Comparison of ENCODE assay signal across 35 cellular contexts in the genomic region with DNA sequence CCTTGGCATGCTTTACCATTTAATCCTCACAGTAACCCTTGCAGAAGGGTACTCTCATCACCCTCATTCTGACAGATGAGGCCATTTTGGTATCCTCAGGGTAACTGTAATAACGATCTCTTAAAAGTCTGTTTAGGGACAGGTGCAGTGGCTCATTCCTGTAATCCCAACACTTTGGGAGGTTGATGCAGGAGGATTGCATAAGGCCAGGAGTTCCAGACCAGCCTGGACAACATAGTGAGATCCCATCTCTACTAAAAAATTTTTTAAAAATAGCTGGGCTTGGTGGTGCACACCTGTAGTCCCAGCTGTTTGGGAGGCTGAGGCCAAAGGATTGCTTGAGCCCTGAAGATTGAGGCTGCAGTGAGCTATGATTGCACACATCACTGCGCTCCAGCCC. TPM values are rescaled to one million over a fixed set of nuclear protein-coding genes. Genes with fewer than 3 reads are reported as not detected.
"Had no signal": no experiment of that assay in that cellular context is flagged by ENCODE, and none has a peak within 500 bp of the region (broad histone marks: within the 10 kb centered on the region; RNA-seq: fewer than 3 reads in every experiment).

No MANE protein-coding gene starts in this region.

- H3K27me3 Mint-ChIP-seq: activated B cell treated with CpG ODN at 0.5 μM for 24 hours; activated CD4-positive, alpha-beta memory T cell treated with anti-CD3 and anti-CD28 coated beads for 36 hours; activated CD8-positive, alpha-beta memory T cell treated with anti-CD3 and anti-CD28 coated beads, Interleukin-2, amount 10 ng/mL, durations not matched to agents 7 days and 5 days; activated naive CD8-positive, alpha-beta T cell had no signal

- H3K4me3 Mint-ChIP-seq: activated B cell treated with CpG ODN at 0.5 μM for 24 hours; activated CD4-positive, alpha-beta memory T cell treated with anti-CD3 and anti-CD28 coated beads for 36 hours; activated CD8-positive, alpha-beta memory T cell treated with anti-CD3 and anti-CD28 coated beads, Interleukin-2, amount 10 ng/mL, durations not matched to agents 7 days and 5 days; activated CD8-positive, alpha-beta T cell treated with anti-CD3 and anti-CD28 coated beads, Interleukin-2, amount 10 ng/mL, durations not matched to agents 7 days and 5 days; activated naive CD4-positive, alpha-beta T cell treated with anti-CD3 and anti-CD28 coated beads for 36 hours; activated naive CD8-positive, alpha-beta T cell; activated T-helper 1 cell treated with anti-CD3 and anti-CD28 coated beads, Interleukin-12 subunit alpha, Interleukin-12 subunit beta, Interleukin-2, Interleukin-4 antibody, amounts not matched to agents 30 ng/mL and 10 ng/mL and 1 ng/mL, durations not matched to agents 14 hours and 24 hours and 36 hours; T-helper 1 cell treated with Interleukin-12 subunit alpha and Interleukin-12 subunit beta and Interleukin-4 antibody, amounts not matched to agents 30 μg/mL and 1 μg/mL, for 36 hours; T-helper 2 cell treated with Interferon-gamma antibody and Interleukin-4, amounts not matched to agents 5 μg/mL and 100 μg/mL, for 36 hours had no signal

- H3K27ac ChIP-seq: brain microvascular endothelial cell, epithelial cell of prostate, esophagus squamous epithelium, gastroesophageal sphincter, heart right ventricle, hepatocyte, WERI-Rb-1 had no signal

- H3K4me1 ChIP-seq: gastroesophageal sphincter had no signal

- H3K4me3 ChIP-seq: esophagus squamous epithelium, gastroesophageal sphincter, heart right ventricle, hepatocyte had no signal

- H3K27me3 ChIP-seq: brain microvascular endothelial cell, esophagus squamous epithelium, gastroesophageal sphincter, heart right ventricle, hepatocyte had no signal

- ATAC-seq: activated CD4-positive, CD25-positive, alpha-beta regulatory T cell treated with anti-CD3 and anti-CD28 coated beads, Interleukin-2, amount 50 U/mL, for 24 hours; activated CD8-positive, alpha-beta memory T cell treated with anti-CD3 and anti-CD28 coated beads, Interleukin-2, amount 10 ng/mL, durations not matched to agents 7 days and 5 days; activated CD8-positive, alpha-beta T cell treated with anti-CD3 and anti-CD28 coated beads, Interleukin-2, amount 10 ng/mL, durations not matched to agents 7 days and 5 days; gastroesophageal sphincter had no signal

- H3K4me2 ChIP-seq: hepatocyte had no signal

- H3K9me3 ChIP-seq: esophagus squamous epithelium, gastroesophageal sphincter, heart right ventricle had no signal

- DNase-seq: activated B cell treated with CpG ODN at 0.5 μM for 24 hours; activated CD4-positive, alpha-beta memory T cell treated with anti-CD3 and anti-CD28 coated beads for 36 hours; activated CD4-positive, alpha-beta T cell treated with anti-CD3 and anti-CD28 coated beads for 48 hours; activated CD8-positive, alpha-beta memory T cell treated with anti-CD3 and anti-CD28 coated beads, Interleukin-2, amount 10 ng/mL, durations not matched to agents 7 days and 5 days; activated CD8-positive, alpha-beta memory T cell treated with anti-CD3 and anti-CD28 coated beads, Interleukin-2, amount 50 U/mL, for 4 hours; activated CD8-positive, alpha-beta T cell treated with anti-CD3 and anti-CD28 coated beads, Interleukin-2, amount 10 ng/mL, durations not matched to agents 7 days and 5 days; activated effector memory CD4-positive, alpha-beta T cell treated with anti-CD3 and anti-CD28 coated beads, Interleukin-2, amount 50 U/mL, for 16 hours; activated naive CD4-positive, alpha-beta T cell treated with anti-CD3 and anti-CD28 coated beads for 36 hours; activated T-cell treated with anti-CD3 and anti-CD28 coated beads, Interleukin-2, amount 50 U/mL, for 1 hour; amniotic stem cell; anterior cingulate cortex; brain microvascular endothelial cell; caudate nucleus; cortex of kidney; effector CD8-positive, alpha-beta T cell; esophagus squamous epithelium; foreskin melanocyte; heart right ventricle; T1000; WERI-Rb-1 had no signal

- H3K27ac Mint-ChIP-seq: activated B cell treated with CpG ODN at 0.5 μM for 24 hours; activated CD4-positive, alpha-beta memory T cell treated with anti-CD3 and anti-CD28 coated beads for 36 hours; activated CD8-positive, alpha-beta memory T cell treated with anti-CD3 and anti-CD28 coated beads, Interleukin-2, amount 10 ng/mL, durations not matched to agents 7 days and 5 days; activated naive CD4-positive, alpha-beta T cell treated with anti-CD3 and anti-CD28 coated beads for 36 hours; activated T-helper 1 cell treated with anti-CD3 and anti-CD28 coated beads, Interleukin-12 subunit alpha, Interleukin-12 subunit beta, Interleukin-2, Interleukin-4 antibody, amounts not matched to agents 30 ng/mL and 10 ng/mL and 1 ng/mL, durations not matched to agents 14 hours and 24 hours and 36 hours; activated T-helper 2 cell treated with anti-CD3 and anti-CD28 coated beads, Interferon-gamma antibody, Interleukin-2, Interleukin-4, amounts not matched to agents 10 μg/mL and 5 μg/mL and 100 μg/mL, durations not matched to agents 14 hours and 24 hours and 36 hours; T-helper 1 cell treated with Interleukin-12 subunit alpha and Interleukin-12 subunit beta and Interleukin-4 antibody, amounts not matched to agents 30 μg/mL and 1 μg/mL, for 36 hours; T-helper 2 cell treated with Interferon-gamma antibody and Interleukin-4, amounts not matched to agents 5 μg/mL and 100 μg/mL, for 36 hours had no signal

- H3K9me3 Mint-ChIP-seq: activated B cell treated with CpG ODN at 0.5 μM for 24 hours; activated CD4-positive, alpha-beta memory T cell treated with anti-CD3 and anti-CD28 coated beads for 36 hours; activated naive CD4-positive, alpha-beta T cell treated with anti-CD3 and anti-CD28 coated beads for 36 hours; activated T-helper 1 cell treated with anti-CD3 and anti-CD28 coated beads, Interleukin-12 subunit alpha, Interleukin-12 subunit beta, Interleukin-2, Interleukin-4 antibody, amounts not matched to agents 30 ng/mL and 10 ng/mL and 1 ng/mL, durations not matched to agents 14 hours and 24 hours and 36 hours; activated T-helper 2 cell treated with anti-CD3 and anti-CD28 coated beads, Interferon-gamma antibody, Interleukin-2, Interleukin-4, amounts not matched to agents 10 μg/mL and 5 μg/mL and 100 μg/mL, durations not matched to agents 14 hours and 24 hours and 36 hours; T-helper 1 cell treated with Interleukin-12 subunit alpha and Interleukin-12 subunit beta and Interleukin-4 antibody, amounts not matched to agents 30 μg/mL and 1 μg/mL, for 36 hours; T-helper 2 cell treated with Interferon-gamma antibody and Interleukin-4, amounts not matched to agents 5 μg/mL and 100 μg/mL, for 36 hours had no signal

RNA-seq across cellular contexts. Expression of gene CSF1R, which starts 31.8 kb away (rescaled TPM):
- total RNA-seq: activated CD8-positive, alpha-beta memory T cell treated with anti-CD3 and anti-CD28 coated beads for 36 hours; activated CD8-positive, alpha-beta T cell treated with anti-CD3 and anti-CD28 coated beads, Interleukin-2, amount 10 ng/mL, durations not matched to agents 7 days and 5 days; bronchial epithelial cell; dermis microvascular lymphatic vessel endothelial cell; endothelial cell of umbilical vein; fibroblast of lung; glomerular endothelial cell had no signal
